In the genomic region with DNA sequence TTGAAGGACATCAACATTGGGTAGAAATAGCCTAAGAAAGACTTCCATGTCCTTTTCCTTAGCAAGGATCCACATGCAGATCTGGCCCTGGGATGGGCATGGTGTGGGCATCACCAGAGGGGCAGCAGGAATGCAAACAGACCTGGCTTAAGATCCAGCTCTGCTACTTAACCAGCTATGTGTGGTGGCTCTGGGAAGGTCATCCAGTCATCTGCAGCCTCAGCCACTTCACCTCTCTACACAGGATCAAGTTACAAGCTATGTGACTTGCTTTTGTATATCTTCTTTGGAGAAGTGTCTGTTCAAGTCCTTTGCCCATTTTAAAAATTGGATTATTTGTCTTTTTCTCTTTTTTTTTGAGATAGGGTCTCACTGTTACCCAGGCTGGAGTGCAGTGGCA, we compare ENCODE assay signal across 21 cellular contexts.
"Had no signal": no experiment of that assay in that cellular context is flagged by ENCODE, and none has a peak within 500 bp of the region (broad histone marks: within the 10 kb centered on the region; RNA-seq: fewer than 3 reads in every experiment).

No MANE protein-coding gene starts in this region.

- ATAC-seq: activated naive CD4-positive, alpha-beta T cell treated with anti-CD3 and anti-CD28 coated beads, Interleukin-2, amount 50 U/mL, for 72 hours; left cardiac atrium; lower lobe of right lung; natural killer cell; pancreas; right lobe of liver; stimulated activated effector memory CD8-positive, alpha-beta T cell treated with anti-CD3 and anti-CD28 coated beads, Interleukin-12 subunit alpha, Interleukin-12 subunit beta, amount 100 ng/mL, for 72 hours had no signal

- H3K4me3 ChIP-seq: adrenal gland, hepatocyte, lower lobe of right lung, pancreas, right lobe of liver, testis had no signal

- H3K4me3 Mint-ChIP-seq: natural killer cell; stimulated activated effector memory CD8-positive, alpha-beta T cell treated with anti-CD3 and anti-CD28 coated beads, Interleukin-12 subunit alpha, Interleukin-12 subunit beta, amount 100 ng/mL, for 72 hours; type B pancreatic cell had no signal

- H3K4me1 ChIP-seq: adrenal gland, lower lobe of right lung, pancreas, right lobe of liver, testis had no signal

- DNase-seq: activated CD4-positive, CD25-positive, alpha-beta regulatory T cell treated with anti-CD3 and anti-CD28 coated beads, Interleukin-2, amount 50 U/mL, for 72 hours; activated CD8-positive, alpha-beta memory T cell treated with anti-CD3 and anti-CD28 coated beads for 24 hours; activated CD8-positive, alpha-beta memory T cell treated with anti-CD3 and anti-CD28 coated beads, Interleukin-2, amount 50 U/mL, for 48 hours; activated gamma-delta T cell; activated T-cell treated with anti-CD3 and anti-CD28 coated beads, Interleukin-2, amount 50 U/mL, for 48 hours; adrenal gland; foreskin fibroblast; left cardiac atrium; lower lobe of right lung; natural killer cell; right lobe of liver; small intestine; stimulated activated CD4-positive, alpha-beta T cell treated with anti-CD3 and anti-CD28 coated beads, Interleukin-4, amount 100 ng/mL, for 24 hours; testis had no signal

- H3K27ac ChIP-seq: adrenal gland, epithelial cell of prostate, hepatocyte, lower lobe of right lung, neutrophil, pancreas, right lobe of liver, testis had no signal

- H3K27ac Mint-ChIP-seq: activated naive CD4-positive, alpha-beta T cell treated with anti-CD3 and anti-CD28 coated beads, Interleukin-2, amount 50 U/mL, for 72 hours; natural killer cell; stimulated activated effector memory CD8-positive, alpha-beta T cell treated with anti-CD3 and anti-CD28 coated beads, Interleukin-12 subunit alpha, Interleukin-12 subunit beta, amount 100 ng/mL, for 72 hours; type B pancreatic cell had no signal

- H3K9me3 Mint-ChIP-seq: activated naive CD4-positive, alpha-beta T cell treated with anti-CD3 and anti-CD28 coated beads, Interleukin-2, amount 50 U/mL, for 72 hours; natural killer cell; stimulated activated effector memory CD8-positive, alpha-beta T cell treated with anti-CD3 and anti-CD28 coated beads, Interleukin-12 subunit alpha, Interleukin-12 subunit beta, amount 100 ng/mL, for 72 hours; type B pancreatic cell had no signal

- H3K36me3 ChIP-seq: adrenal gland, lower lobe of right lung, neutrophil, pancreas, right lobe of liver had no signal

- H3K9me3 ChIP-seq: adrenal gland, lower lobe of right lung, neutrophil, pancreas, right lobe of liver, testis had no signal

- H3K36me3 Mint-ChIP-seq: activated naive CD4-positive, alpha-beta T cell treated with anti-CD3 and anti-CD28 coated beads, Interleukin-2, amount 50 U/mL, for 72 hours; natural killer cell; stimulated activated effector memory CD8-positive, alpha-beta T cell treated with anti-CD3 and anti-CD28 coated beads, Interleukin-12 subunit alpha, Interleukin-12 subunit beta, amount 100 ng/mL, for 72 hours; type B pancreatic cell had no signal

- H3K27me3 ChIP-seq: adrenal gland, hepatocyte, neutrophil, pancreas, right lobe of liver, testis had no signal
